In the genomic region with DNA sequence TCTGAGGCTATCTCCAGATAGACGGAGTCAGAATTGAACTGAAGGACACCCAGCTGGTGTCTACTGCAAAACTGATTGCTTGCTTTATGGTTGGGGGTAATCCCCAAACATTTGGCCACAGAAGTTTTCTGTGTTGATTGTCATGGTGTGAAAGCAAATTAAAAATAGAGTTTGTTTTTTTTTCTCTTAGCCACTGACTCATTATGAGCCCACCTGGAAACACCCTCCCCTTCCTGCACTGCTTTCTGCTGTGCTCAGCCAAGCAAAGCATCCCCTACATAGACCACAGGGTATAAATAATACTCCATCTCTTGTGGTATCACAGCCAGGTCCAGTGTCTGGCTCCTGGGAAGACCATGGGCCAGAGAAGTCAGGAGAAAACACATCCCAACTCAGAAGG, we compare ENCODE assay signal across 13 cellular contexts. TPM values are rescaled to one million over a fixed set of nuclear protein-coding genes. Genes with fewer than 3 reads are reported as not detected.
DNase-seq lines count a peak whose midpoint lies in the region; ATAC-seq lines count a peak whose summit lies in the region.
"Had no signal": no experiment of that assay in that cellular context is flagged by ENCODE, and none has a peak within 500 bp of the region (broad histone marks: within the 10 kb centered on the region; RNA-seq: fewer than 3 reads in every experiment).

No MANE protein-coding gene starts in this region.

- DNase-seq in kidney glomerular epithelial cell (lab: John Stamatoyannopoulos, UW), result peak; percentile 18
- DNase-seq in RKO (ENCODE audit: low spot score), result no peak
- DNase-seq in Right ventricle myocardium superior, result no peak
- DNase-seq in GOT3 (lab: John Stamatoyannopoulos, UW), result no peak
- no peak for DNase-seq in HUDEP-2 (lab: John Stamatoyannopoulos, UW; ENCODE audit: unreplicated experiment in 76 of 76)
- DNase-seq: natural killer cell, NCI-H2029 treated with DMSO at 0.1 percent for 48 hours, RPMI8226 had no signal

- intact Hi-C loops in Right ventricle myocardium superior (cut with DNase I), result no loop called here

- ATAC-seq in GM18870 (IDR thresholded peaks at IDR 0.05; ENCODE audit: unreplicated experiment) (peak; percentile 93), GM21619 (IDR thresholded peaks at IDR 0.05; ENCODE audit: unreplicated experiment) (peak; percentile 82), HG03103 (IDR thresholded peaks at IDR 0.05; ENCODE audit: low read depth, unreplicated experiment) (peak; percentile 85), Right ventricle myocardium superior (ENCODE audit: poor library complexity) (no peak)
- ATAC-seq: esophagus mucosa, natural killer cell had no signal

RNA-seq across cellular contexts. Expression of gene VWC2, which starts 6.5 kb away (rescaled TPM):
- total RNA-seq in Right ventricle myocardium superior, result 7.7 TPM
- total RNA-seq: natural killer cell, smooth muscle cell had no signal
